Comparison of ENCODE assay signal across 1 cellular context in the genomic region with DNA sequence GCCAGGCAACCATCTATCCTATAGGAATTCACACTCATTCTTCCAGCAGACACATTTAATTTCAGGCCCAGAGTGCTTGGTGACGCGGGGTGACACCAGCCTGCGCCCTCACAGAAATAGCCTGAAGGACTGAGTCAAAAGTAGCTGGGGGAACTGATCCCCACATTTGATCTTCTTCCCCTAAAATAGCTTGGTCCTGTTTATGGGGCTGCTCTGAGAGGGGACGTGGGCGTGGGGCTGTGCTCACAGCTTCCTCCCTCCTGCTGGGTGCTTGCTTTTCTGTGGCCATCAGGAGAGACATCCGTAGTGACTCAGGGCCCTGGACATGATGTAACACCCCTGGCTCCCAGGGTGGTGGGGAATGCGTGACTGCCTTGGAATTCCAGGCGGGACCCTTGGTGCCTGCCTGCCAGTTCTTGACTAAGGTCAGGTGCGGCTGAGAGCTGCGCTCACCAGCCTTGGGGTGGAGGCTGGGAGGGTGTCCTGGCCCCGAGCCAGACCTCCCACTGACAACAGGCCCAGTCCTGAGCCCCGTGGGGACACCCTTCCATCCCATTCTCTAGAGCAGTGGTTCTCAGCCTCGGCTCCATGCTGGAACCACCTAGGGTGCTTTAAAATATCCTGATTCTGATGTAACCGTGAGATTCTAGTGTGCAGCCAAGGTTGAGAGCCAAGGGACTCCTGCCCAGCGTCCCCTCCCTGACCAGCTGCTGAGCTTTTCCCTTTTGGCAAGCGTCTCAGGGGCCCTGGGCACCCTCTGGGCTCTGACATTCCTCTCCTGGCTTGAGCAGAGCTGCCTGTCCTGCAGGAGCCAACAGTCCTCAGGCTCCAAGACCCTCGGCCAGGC.
A peak's percentile ranks its signal among the peaks of the same experiment; 100 is the strongest.
TF ChIP-seq lines count a peak whose summit lies in the region.

No MANE protein-coding gene starts in this region.

TF ChIP-seq in K562, 482 proteins besides CTCF, POLR2A, EP300 and RAD21 (continued from another document and continues in another):
- TF ChIP-seq, protein P1, sequence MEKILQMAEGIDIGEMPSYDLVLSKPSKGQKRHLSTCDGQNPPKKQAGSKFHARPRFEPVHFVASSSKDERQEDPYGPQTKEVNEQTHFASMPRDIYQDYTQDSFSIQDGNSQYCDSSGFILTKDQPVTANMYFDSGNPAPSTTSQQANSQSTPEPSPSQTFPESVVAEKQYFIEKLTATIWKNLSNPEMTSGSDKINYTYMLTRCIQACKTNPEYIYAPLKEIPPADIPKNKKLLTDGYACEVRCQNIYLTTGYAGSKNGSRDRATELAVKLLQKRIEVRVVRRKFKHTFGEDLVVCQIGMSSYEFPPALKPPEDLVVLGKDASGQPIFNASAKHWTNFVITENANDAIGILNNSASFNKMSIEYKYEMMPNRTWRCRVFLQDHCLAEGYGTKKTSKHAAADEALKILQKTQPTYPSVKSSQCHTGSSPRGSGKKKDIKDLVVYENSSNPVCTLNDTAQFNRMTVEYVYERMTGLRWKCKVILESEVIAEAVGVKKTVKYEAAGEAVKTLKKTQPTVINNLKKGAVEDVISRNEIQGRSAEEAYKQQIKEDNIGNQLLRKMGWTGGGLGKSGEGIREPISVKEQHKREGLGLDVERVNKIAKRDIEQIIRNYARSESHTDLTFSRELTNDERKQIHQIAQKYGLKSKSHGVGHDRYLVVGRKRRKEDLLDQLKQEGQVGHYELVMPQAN (IDR thresholded peaks at IDR 0.05; ENCODE audit: borderline replicate concordance): no peak
- TF ChIP-seq CREM (IDR thresholded peaks at IDR 0.05; ENCODE audit: low read depth) (no peak), KLF16 (IDR thresholded peaks at IDR 0.05) (no peak), ZC3H8 (IDR thresholded peaks at IDR 0.05) (no peak), TAF7 (tag; IDR thresholded peaks at IDR 0.05) (no peak), CTBP1 (IDR thresholded peaks at IDR 0.05; ENCODE audit: borderline replicate concordance) (0 out of 2 replicates have a peak, but pooled peaks have one; percentile 36), MXI1 (IDR thresholded peaks at IDR 0.05; ENCODE audit: low read depth, low read length) (no peak), RCOR1 (IDR thresholded peaks at IDR 0.05; ENCODE audit: borderline replicate concordance in 1 of 2, low read depth in 2 of 2, low read length in 2 of 2) (0 out of 4 replicates have a peak, but pooled peaks of 1 of the 2 experiments have one; percentile 16), TGIF2 (CRISPR knock-in tag; IDR thresholded peaks at IDR 0.05) (no peak), CEBPG (CRISPR knock-in tag; IDR thresholded peaks at IDR 0.05) (peak; percentile 73), CEBPG (tag; conservative IDR thresholded peaks at IDR 0.05 in 1 of 2, IDR thresholded peaks at IDR 0.05 in 1 of 2) (peak; percentile 60 to 86), FOXK1 (CRISPR knock-in tag; IDR thresholded peaks at IDR 0.05; ENCODE audit: borderline replicate concordance) (no peak), CC2D1A (IDR thresholded peaks at IDR 0.05) (no peak), ZNF24 (IDR thresholded peaks at IDR 0.05) (no peak), CEBPB (tag; IDR thresholded peaks at IDR 0.05) (0 out of 2 replicates have a peak, but pooled peaks have one; percentile 22), DIDO1 (tag; IDR thresholded peaks at IDR 0.05; ENCODE audit: low read depth) (no peak), MED1 (CRISPR knock-in tag; IDR thresholded peaks at IDR 0.05; ENCODE audit: borderline replicate concordance) (no peak), SP1 (CRISPR knock-in tag; IDR thresholded peaks at IDR 0.05) (no peak), TARDBP (IDR thresholded peaks at IDR 0.05) (no peak), GTF2F1 (IDR thresholded peaks at IDR 0.05; ENCODE audit: low read depth, low read length) (no peak), ZNF57 (CRISPR knock-in tag; IDR thresholded peaks at IDR 0.05) (no peak), NFE2 (IDR thresholded peaks at IDR 0.05; ENCODE audit: low read depth) (peak; percentile 53; the same call in 1 of the 2 replicates), ARNT (IDR thresholded peaks at IDR 0.05) (no peak), MEF2D (tag; conservative IDR thresholded peaks at IDR 0.05; ENCODE audit: low read depth) (no peak), ETV1 (tag; conservative IDR thresholded peaks at IDR 0.05; ENCODE audit: low read depth) (no peak; the same call in 1 of the 2 replicates), FOXA1 (IDR thresholded peaks at IDR 0.05; ENCODE audit: borderline replicate concordance) (no peak), FOSL1 (tag; conservative IDR thresholded peaks at IDR 0.05) (peak; percentile 56), NUFIP1 (IDR thresholded peaks at IDR 0.05; ENCODE audit: partially characterized antibody) (no peak), SMAD3 (CRISPR knock-in tag; conservative IDR thresholded peaks at IDR 0.05) (no peak), MEF2A (IDR thresholded peaks at IDR 0.05; ENCODE audit: control insufficient read depth, low read depth, low read length) (no peak), JUND (IDR thresholded peaks at IDR 0.05; ENCODE audit: borderline replicate concordance, low read depth, low read length) (peak; percentile 57), JUND (tag; IDR thresholded peaks at IDR 0.05; ENCODE audit: borderline replicate concordance, low read depth, low read length) (no peak), KAT7 (CRISPR knock-in tag; IDR thresholded peaks at IDR 0.05; ENCODE audit: borderline replicate concordance) (no peak), ADNP (tag; IDR thresholded peaks at IDR 0.05) (no peak)
- TF ChIP-seq, protein P2, sequence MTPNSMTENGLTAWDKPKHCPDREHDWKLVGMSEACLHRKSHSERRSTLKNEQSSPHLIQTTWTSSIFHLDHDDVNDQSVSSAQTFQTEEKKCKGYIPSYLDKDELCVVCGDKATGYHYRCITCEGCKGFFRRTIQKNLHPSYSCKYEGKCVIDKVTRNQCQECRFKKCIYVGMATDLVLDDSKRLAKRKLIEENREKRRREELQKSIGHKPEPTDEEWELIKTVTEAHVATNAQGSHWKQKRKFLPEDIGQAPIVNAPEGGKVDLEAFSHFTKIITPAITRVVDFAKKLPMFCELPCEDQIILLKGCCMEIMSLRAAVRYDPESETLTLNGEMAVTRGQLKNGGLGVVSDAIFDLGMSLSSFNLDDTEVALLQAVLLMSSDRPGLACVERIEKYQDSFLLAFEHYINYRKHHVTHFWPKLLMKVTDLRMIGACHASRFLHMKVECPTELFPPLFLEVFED (CRISPR knock-in tag; conservative IDR thresholded peaks at IDR 0.05): no peak
- TF ChIP-seq, protein P3, sequence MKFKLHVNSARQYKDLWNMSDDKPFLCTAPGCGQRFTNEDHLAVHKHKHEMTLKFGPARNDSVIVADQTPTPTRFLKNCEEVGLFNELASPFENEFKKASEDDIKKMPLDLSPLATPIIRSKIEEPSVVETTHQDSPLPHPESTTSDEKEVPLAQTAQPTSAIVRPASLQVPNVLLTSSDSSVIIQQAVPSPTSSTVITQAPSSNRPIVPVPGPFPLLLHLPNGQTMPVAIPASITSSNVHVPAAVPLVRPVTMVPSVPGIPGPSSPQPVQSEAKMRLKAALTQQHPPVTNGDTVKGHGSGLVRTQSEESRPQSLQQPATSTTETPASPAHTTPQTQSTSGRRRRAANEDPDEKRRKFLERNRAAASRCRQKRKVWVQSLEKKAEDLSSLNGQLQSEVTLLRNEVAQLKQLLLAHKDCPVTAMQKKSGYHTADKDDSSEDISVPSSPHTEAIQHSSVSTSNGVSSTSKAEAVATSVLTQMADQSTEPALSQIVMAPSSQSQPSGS (CRISPR knock-in tag; IDR thresholded peaks at IDR 0.05): no peak
- TF ChIP-seq, protein P4, sequence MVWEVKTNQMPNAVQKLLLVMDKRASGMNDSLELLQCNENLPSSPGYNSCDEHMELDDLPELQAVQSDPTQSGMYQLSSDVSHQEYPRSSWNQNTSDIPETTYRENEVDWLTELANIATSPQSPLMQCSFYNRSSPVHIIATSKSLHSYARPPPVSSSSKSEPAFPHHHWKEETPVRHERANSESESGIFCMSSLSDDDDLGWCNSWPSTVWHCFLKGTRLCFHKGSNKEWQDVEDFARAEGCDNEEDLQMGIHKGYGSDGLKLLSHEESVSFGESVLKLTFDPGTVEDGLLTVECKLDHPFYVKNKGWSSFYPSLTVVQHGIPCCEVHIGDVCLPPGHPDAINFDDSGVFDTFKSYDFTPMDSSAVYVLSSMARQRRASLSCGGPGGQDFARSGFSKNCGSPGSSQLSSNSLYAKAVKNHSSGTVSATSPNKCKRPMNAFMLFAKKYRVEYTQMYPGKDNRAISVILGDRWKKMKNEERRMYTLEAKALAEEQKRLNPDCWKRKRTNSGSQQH (CRISPR knock-in tag; IDR thresholded peaks at IDR 0.05): no peak
- TF ChIP-seq, protein P5, sequence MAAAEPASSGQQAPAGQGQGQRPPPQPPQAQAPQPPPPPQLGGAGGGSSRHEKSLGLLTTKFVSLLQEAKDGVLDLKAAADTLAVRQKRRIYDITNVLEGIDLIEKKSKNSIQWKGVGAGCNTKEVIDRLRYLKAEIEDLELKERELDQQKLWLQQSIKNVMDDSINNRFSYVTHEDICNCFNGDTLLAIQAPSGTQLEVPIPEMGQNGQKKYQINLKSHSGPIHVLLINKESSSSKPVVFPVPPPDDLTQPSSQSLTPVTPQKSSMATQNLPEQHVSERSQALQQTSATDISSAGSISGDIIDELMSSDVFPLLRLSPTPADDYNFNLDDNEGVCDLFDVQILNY (CRISPR knock-in tag; IDR thresholded peaks at IDR 0.05): no peak
- TF ChIP-seq, protein P6, sequence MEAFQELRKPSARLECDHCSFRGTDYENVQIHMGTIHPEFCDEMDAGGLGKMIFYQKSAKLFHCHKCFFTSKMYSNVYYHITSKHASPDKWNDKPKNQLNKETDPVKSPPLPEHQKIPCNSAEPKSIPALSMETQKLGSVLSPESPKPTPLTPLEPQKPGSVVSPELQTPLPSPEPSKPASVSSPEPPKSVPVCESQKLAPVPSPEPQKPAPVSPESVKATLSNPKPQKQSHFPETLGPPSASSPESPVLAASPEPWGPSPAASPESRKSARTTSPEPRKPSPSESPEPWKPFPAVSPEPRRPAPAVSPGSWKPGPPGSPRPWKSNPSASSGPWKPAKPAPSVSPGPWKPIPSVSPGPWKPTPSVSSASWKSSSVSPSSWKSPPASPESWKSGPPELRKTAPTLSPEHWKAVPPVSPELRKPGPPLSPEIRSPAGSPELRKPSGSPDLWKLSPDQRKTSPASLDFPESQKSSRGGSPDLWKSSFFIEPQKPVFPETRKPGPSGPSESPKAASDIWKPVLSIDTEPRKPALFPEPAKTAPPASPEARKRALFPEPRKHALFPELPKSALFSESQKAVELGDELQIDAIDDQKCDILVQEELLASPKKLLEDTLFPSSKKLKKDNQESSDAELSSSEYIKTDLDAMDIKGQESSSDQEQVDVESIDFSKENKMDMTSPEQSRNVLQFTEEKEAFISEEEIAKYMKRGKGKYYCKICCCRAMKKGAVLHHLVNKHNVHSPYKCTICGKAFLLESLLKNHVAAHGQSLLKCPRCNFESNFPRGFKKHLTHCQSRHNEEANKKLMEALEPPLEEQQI (IDR thresholded peaks at IDR 0.05): no peak
- TF ChIP-seq, protein P7, sequence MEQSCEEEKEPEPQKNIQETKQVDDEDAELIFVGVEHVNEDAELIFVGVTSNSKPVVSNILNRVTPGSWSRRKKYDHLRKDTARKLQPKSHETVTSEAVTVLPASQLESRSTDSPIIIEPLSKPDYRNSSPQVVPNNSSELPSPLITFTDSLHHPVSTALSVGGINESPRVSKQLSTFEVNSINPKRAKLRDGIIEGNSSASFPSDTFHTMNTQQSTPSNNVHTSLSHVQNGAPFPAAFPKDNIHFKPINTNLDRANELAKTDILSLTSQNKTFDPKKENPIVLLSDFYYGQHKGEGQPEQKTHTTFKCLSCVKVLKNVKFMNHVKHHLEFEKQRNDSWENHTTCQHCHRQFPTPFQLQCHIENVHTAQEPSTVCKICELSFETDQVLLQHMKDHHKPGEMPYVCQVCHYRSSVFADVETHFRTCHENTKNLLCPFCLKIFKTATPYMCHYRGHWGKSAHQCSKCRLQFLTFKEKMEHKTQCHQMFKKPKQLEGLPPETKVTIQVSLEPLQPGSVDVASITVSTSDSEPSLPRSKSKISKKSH (CRISPR knock-in tag; IDR thresholded peaks at IDR 0.05): no peak
- TF ChIP-seq, protein P8, sequence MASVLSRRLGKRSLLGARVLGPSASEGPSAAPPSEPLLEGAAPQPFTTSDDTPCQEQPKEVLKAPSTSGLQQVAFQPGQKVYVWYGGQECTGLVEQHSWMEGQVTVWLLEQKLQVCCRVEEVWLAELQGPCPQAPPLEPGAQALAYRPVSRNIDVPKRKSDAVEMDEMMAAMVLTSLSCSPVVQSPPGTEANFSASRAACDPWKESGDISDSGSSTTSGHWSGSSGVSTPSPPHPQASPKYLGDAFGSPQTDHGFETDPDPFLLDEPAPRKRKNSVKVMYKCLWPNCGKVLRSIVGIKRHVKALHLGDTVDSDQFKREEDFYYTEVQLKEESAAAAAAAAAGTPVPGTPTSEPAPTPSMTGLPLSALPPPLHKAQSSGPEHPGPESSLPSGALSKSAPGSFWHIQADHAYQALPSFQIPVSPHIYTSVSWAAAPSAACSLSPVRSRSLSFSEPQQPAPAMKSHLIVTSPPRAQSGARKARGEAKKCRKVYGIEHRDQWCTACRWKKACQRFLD (CRISPR knock-in tag; IDR thresholded peaks at IDR 0.05): peak; percentile 41; the same call in 1 of the 2 replicates
- TF ChIP-seq, protein P9, sequence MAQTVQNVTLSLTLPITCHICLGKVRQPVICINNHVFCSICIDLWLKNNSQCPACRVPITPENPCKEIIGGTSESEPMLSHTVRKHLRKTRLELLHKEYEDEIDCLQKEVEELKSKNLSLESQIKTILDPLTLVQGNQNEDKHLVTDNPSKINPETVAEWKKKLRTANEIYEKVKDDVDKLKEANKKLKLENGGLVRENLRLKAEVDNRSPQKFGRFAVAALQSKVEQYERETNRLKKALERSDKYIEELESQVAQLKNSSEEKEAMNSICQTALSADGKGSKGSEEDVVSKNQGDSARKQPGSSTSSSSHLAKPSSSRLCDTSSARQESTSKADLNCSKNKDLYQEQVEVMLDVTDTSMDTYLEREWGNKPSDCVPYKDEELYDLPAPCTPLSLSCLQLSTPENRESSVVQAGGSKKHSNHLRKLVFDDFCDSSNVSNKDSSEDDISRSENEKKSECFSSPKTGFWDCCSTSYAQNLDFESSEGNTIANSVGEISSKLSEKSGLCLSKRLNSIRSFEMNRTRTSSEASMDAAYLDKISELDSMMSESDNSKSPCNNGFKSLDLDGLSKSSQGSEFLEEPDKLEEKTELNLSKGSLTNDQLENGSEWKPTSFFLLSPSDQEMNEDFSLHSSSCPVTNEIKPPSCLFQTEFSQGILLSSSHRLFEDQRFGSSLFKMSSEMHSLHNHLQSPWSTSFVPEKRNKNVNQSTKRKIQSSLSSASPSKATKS (CRISPR knock-in tag; IDR thresholded peaks at IDR 0.05): no peak
